ENCODE assay signal across 1 cellular context in the genomic region with DNA sequence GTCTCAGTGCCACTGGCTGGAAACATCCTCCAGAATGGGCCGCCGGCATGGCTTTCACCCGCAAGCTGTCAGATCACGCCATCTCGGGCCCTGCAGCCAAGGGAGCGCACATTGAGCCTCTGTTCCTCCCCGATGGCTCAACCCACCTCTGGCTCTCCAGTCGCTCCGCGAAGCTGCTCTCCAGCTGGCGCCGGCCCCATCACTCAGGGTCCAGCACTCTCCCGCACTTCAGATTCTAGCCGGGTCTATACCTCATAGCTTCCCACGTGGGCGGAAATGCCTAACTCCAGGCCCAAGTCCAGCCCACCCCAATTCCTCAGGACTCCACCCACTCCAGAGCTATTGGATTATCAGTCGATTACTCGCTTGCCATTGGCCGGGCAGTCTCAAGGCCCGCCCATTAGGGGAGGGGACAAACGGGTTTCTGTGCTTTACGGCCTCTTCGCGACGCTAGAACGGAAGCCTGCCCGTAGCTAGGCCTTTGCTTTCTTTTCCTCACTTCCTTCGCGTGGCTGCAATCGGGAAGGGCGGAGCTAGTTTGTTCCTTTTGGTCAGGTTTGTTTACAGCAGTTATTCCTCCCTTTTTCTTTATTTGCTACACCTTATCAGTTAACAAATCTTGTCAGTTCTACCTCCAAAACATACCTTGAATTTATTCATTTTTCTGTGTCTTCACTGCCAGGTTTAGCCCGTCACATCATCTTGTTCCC.
TF ChIP-seq lines count a peak whose summit lies in the region.

A gene with protein sequence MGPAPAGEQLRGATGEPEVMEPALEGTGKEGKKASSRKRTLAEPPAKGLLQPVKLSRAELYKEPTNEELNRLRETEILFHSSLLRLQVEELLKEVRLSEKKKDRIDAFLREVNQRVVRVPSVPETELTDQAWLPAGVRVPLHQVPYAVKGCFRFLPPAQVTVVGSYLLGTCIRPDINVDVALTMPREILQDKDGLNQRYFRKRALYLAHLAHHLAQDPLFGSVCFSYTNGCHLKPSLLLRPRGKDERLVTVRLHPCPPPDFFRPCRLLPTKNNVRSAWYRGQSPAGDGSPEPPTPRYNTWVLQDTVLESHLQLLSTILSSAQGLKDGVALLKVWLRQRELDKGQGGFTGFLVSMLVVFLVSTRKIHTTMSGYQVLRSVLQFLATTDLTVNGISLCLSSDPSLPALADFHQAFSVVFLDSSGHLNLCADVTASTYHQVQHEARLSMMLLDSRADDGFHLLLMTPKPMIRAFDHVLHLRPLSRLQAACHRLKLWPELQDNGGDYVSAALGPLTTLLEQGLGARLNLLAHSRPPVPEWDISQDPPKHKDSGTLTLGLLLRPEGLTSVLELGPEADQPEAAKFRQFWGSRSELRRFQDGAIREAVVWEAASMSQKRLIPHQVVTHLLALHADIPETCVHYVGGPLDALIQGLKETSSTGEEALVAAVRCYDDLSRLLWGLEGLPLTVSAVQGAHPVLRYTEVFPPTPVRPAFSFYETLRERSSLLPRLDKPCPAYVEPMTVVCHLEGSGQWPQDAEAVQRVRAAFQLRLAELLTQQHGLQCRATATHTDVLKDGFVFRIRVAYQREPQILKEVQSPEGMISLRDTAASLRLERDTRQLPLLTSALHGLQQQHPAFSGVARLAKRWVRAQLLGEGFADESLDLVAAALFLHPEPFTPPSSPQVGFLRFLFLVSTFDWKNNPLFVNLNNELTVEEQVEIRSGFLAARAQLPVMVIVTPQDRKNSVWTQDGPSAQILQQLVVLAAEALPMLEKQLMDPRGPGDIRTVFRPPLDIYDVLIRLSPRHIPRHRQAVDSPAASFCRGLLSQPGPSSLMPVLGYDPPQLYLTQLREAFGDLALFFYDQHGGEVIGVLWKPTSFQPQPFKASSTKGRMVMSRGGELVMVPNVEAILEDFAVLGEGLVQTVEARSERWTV (minus strand): TSS at position 282 of the 710 bp plus-strand sequence. CDS start 82 bp downstream, at position 200.

TF ChIP-seq in K562, 482 proteins besides CTCF, POLR2A, EP300 and RAD21 (continued from another document and continues in another):
- TF ChIP-seq, protein P1, sequence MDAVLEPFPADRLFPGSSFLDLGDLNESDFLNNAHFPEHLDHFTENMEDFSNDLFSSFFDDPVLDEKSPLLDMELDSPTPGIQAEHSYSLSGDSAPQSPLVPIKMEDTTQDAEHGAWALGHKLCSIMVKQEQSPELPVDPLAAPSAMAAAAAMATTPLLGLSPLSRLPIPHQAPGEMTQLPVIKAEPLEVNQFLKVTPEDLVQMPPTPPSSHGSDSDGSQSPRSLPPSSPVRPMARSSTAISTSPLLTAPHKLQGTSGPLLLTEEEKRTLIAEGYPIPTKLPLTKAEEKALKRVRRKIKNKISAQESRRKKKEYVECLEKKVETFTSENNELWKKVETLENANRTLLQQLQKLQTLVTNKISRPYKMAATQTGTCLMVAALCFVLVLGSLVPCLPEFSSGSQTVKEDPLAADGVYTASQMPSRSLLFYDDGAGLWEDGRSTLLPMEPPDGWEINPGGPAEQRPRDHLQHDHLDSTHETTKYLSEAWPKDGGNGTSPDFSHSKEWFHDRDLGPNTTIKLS (IDR thresholded peaks at IDR 0.05; ENCODE audit: borderline replicate concordance, low read depth): peak; percentile 84
- TF ChIP-seq, protein P2, sequence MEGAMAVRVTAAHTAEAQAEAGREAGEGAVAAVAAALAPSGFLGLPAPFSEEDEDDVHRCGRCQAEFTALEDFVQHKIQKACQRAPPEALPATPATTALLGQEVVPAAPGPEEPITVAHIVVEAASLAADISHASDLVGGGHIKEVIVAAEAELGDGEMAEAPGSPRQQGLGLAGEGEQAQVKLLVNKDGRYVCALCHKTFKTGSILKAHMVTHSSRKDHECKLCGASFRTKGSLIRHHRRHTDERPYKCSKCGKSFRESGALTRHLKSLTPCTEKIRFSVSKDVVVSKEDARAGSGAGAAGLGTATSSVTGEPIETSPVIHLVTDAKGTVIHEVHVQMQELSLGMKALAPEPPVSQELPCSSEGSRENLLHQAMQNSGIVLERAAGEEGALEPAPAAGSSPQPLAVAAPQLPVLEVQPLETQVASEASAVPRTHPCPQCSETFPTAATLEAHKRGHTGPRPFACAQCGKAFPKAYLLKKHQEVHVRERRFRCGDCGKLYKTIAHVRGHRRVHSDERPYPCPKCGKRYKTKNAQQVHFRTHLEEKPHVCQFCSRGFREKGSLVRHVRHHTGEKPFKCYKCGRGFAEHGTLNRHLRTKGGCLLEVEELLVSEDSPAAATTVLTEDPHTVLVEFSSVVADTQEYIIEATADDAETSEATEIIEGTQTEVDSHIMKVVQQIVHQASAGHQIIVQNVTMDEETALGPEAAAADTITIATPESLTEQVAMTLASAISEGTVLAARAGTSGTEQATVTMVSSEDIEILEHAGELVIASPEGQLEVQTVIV (CRISPR knock-in tag; IDR thresholded peaks at IDR 0.05; ENCODE audit: borderline replicate concordance): peak; percentile 95
- TF ChIP-seq PTRF (tag; IDR thresholded peaks at IDR 0.05): no peak
- TF ChIP-seq, protein P3, sequence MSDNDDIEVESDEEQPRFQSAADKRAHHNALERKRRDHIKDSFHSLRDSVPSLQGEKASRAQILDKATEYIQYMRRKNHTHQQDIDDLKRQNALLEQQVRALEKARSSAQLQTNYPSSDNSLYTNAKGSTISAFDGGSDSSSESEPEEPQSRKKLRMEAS (CRISPR knock-in tag; IDR thresholded peaks at IDR 0.05): peak; percentile 92
- no peak for TF ChIP-seq NR2C2 (CRISPR knock-in tag; IDR thresholded peaks at IDR 0.05)
- TF ChIP-seq NR2C2 (tag; IDR thresholded peaks at IDR 0.05): no peak
- TF ChIP-seq HNRNPK (IDR thresholded peaks at IDR 0.05; ENCODE audit: low read depth, low read length, poor library complexity, severe bottlenecking): no peak
- no peak for TF ChIP-seq CBFB (CRISPR knock-in tag; IDR thresholded peaks at IDR 0.05)
- TF ChIP-seq TBP (optimal IDR thresholded peaks at IDR 0.05; ENCODE audit: low read depth, low read length): peak; percentile 77
- no peak for TF ChIP-seq HMG20B (CRISPR knock-in tag; IDR thresholded peaks at IDR 0.05)
- peak; percentile 58 for TF ChIP-seq ATF7 (IDR thresholded peaks at IDR 0.05)
- no peak for TF ChIP-seq BDP1 (IDR thresholded peaks at IDR 0.05; ENCODE audit: insufficient read depth, insufficient read length)
- TF ChIP-seq ZNF444 (CRISPR knock-in tag; IDR thresholded peaks at IDR 0.05): no peak
- TF ChIP-seq, protein P4, sequence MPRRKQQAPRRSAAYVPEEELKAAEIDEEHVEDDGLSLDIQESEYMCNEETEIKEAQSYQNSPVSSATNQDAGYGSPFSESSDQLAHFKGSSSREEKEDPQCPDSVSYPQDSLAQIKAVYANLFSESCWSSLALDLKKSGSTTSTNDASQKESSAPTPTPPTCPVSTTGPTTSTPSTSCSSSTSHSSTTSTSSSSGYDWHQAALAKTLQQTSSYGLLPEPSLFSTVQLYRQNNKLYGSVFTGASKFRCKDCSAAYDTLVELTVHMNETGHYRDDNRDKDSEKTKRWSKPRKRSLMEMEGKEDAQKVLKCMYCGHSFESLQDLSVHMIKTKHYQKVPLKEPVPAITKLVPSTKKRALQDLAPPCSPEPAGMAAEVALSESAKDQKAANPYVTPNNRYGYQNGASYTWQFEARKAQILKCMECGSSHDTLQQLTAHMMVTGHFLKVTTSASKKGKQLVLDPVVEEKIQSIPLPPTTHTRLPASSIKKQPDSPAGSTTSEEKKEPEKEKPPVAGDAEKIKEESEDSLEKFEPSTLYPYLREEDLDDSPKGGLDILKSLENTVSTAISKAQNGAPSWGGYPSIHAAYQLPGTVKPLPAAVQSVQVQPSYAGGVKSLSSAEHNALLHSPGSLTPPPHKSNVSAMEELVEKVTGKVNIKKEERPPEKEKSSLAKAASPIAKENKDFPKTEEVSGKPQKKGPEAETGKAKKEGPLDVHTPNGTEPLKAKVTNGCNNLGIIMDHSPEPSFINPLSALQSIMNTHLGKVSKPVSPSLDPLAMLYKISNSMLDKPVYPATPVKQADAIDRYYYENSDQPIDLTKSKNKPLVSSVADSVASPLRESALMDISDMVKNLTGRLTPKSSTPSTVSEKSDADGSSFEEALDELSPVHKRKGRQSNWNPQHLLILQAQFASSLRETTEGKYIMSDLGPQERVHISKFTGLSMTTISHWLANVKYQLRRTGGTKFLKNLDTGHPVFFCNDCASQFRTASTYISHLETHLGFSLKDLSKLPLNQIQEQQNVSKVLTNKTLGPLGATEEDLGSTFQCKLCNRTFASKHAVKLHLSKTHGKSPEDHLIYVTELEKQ (CRISPR knock-in tag; IDR thresholded peaks at IDR 0.05): no peak
- TF ChIP-seq ZNF764 (CRISPR knock-in tag; IDR thresholded peaks at IDR 0.05; ENCODE audit: low read depth): no peak
- TF ChIP-seq, protein P5, sequence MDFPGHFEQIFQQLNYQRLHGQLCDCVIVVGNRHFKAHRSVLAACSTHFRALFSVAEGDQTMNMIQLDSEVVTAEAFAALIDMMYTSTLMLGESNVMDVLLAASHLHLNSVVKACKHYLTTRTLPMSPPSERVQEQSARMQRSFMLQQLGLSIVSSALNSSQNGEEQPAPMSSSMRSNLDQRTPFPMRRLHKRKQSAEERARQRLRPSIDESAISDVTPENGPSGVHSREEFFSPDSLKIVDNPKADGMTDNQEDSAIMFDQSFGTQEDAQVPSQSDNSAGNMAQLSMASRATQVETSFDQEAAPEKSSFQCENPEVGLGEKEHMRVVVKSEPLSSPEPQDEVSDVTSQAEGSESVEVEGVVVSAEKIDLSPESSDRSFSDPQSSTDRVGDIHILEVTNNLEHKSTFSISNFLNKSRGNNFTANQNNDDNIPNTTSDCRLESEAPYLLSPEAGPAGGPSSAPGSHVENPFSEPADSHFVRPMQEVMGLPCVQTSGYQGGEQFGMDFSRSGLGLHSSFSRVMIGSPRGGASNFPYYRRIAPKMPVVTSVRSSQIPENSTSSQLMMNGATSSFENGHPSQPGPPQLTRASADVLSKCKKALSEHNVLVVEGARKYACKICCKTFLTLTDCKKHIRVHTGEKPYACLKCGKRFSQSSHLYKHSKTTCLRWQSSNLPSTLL (IDR thresholded peaks at IDR 0.05): no peak
- peak; percentile 97 for TF ChIP-seq MXI1 (IDR thresholded peaks at IDR 0.05; ENCODE audit: low read depth, low read length)
- no peak for TF ChIP-seq NCOA1 (IDR thresholded peaks at IDR 0.05; ENCODE audit: low read depth)
- peak; percentile 49; the same call in 1 of the 2 replicates for TF ChIP-seq POLR2AphosphoS5 (IDR thresholded peaks at IDR 0.05; ENCODE audit: control insufficient read depth, insufficient read depth, low read depth, low read length)
- no peak for TF ChIP-seq ZKSCAN8 (CRISPR knock-in tag; IDR thresholded peaks at IDR 0.05)
- TF ChIP-seq HDAC8 (tag; IDR thresholded peaks at IDR 0.05): no peak
- TF ChIP-seq RBM17 (IDR thresholded peaks at IDR 0.05; ENCODE audit: borderline replicate concordance, low read depth, low read length): no peak
- TF ChIP-seq, protein P6, sequence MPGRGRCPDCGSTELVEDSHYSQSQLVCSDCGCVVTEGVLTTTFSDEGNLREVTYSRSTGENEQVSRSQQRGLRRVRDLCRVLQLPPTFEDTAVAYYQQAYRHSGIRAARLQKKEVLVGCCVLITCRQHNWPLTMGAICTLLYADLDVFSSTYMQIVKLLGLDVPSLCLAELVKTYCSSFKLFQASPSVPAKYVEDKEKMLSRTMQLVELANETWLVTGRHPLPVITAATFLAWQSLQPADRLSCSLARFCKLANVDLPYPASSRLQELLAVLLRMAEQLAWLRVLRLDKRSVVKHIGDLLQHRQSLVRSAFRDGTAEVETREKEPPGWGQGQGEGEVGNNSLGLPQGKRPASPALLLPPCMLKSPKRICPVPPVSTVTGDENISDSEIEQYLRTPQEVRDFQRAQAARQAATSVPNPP (IDR thresholded peaks at IDR 0.05; ENCODE audit: borderline replicate concordance, insufficient read depth, insufficient read length): no peak
- TF ChIP-seq MAFG (tag; conservative IDR thresholded peaks at IDR 0.05): no peak
- no peak for TF ChIP-seq ILK (tag; IDR thresholded peaks at IDR 0.05; ENCODE audit: borderline replicate concordance, low read depth)
- TF ChIP-seq ZBTB1 (CRISPR knock-in tag; IDR thresholded peaks at IDR 0.05; ENCODE audit: borderline replicate concordance, low read depth): no peak
- no peak for TF ChIP-seq MIER1 (IDR thresholded peaks at IDR 0.05; ENCODE audit: low read depth)
- no peak for TF ChIP-seq FOXK1 (CRISPR knock-in tag; IDR thresholded peaks at IDR 0.05; ENCODE audit: borderline replicate concordance)
- TF ChIP-seq SIRT6 (IDR thresholded peaks at IDR 0.05; ENCODE audit: low read depth, low read length): no peak
- TF ChIP-seq GABPA (tag; conservative IDR thresholded peaks at IDR 0.05; ENCODE audit: low read depth): peak; percentile 91
- TF ChIP-seq HNRNPL (IDR thresholded peaks at IDR 0.05; ENCODE audit: low read depth, low read length): no peak
- TF ChIP-seq, protein P7, sequence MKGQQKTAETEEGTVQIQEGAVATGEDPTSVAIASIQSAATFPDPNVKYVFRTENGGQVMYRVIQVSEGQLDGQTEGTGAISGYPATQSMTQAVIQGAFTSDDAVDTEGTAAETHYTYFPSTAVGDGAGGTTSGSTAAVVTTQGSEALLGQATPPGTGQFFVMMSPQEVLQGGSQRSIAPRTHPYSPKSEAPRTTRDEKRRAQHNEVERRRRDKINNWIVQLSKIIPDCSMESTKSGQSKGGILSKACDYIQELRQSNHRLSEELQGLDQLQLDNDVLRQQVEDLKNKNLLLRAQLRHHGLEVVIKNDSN (CRISPR knock-in tag; IDR thresholded peaks at IDR 0.05): peak; percentile 86
- no peak for TF ChIP-seq ETV1 (tag; conservative IDR thresholded peaks at IDR 0.05; ENCODE audit: low read depth)
- TF ChIP-seq, protein P8, sequence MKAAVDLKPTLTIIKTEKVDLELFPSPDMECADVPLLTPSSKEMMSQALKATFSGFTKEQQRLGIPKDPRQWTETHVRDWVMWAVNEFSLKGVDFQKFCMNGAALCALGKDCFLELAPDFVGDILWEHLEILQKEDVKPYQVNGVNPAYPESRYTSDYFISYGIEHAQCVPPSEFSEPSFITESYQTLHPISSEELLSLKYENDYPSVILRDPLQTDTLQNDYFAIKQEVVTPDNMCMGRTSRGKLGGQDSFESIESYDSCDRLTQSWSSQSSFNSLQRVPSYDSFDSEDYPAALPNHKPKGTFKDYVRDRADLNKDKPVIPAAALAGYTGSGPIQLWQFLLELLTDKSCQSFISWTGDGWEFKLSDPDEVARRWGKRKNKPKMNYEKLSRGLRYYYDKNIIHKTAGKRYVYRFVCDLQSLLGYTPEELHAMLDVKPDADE (conservative IDR thresholded peaks at IDR 0.05; ENCODE audit: control insufficient read depth, low read depth, low read length): peak; percentile 77; the same call in 1 of the 2 replicates
- TF ChIP-seq SP2 (IDR thresholded peaks at IDR 0.05; ENCODE audit: extremely low read depth, low read depth, low read length, poor library complexity, severe bottlenecking): peak; percentile 72
- TF ChIP-seq, protein P9, sequence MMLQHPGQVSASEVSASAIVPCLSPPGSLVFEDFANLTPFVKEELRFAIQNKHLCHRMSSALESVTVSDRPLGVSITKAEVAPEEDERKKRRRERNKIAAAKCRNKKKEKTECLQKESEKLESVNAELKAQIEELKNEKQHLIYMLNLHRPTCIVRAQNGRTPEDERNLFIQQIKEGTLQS (IDR thresholded peaks at IDR 0.05): no peak
- TF ChIP-seq, protein P9 (CRISPR knock-in tag; conservative IDR thresholded peaks at IDR 0.05): no peak
- no peak for TF ChIP-seq ZNF133 (CRISPR knock-in tag; IDR thresholded peaks at IDR 0.05)
- no peak for TF ChIP-seq GATAD2A (IDR thresholded peaks at IDR 0.05)
- TF ChIP-seq SAFB (IDR thresholded peaks at IDR 0.05; ENCODE audit: borderline replicate concordance, low read depth, low read length): no peak
- TF ChIP-seq, protein P10, sequence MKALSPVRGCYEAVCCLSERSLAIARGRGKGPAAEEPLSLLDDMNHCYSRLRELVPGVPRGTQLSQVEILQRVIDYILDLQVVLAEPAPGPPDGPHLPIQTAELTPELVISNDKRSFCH (CRISPR knock-in tag; IDR thresholded peaks at IDR 0.05): no peak
- TF ChIP-seq, protein P10 (tag; IDR thresholded peaks at IDR 0.05): no peak
